ENCODE assay signal across 8 cellular contexts in genomic region chr1:193031431-193031830, GRCh38. TPM values are rescaled to one million over a fixed set of nuclear protein-coding genes. Genes with fewer than 3 reads are reported as not detected.
DNase-seq lines count a peak whose midpoint lies in the region; ATAC-seq and TF ChIP-seq lines count a peak whose summit lies in the region.

No MANE protein-coding gene starts in this region.

- no TSS peak for BruUV-seq in Panc1 (replicated peaks; lab: Mats Ljungman, UMichigan)

- H3K27me3 ChIP-seq in Panc1 (ENCODE audit: control insufficient read depth, insufficient read depth, low read length), result no peaks in the 10 kb centered on the region
- H3K27me3 ChIP-seq in suprapubic skin, result no peaks in the 10 kb centered on the region

- in situ Hi-C loops in Panc1 (cut with HindIII; ENCODE audit: low pct_unique_long_range_greater_than_20kb, low sequenced_read_pairs), result no loop called here

- ATAC-seq in GM21619 (IDR thresholded peaks at IDR 0.05; ENCODE audit: unreplicated experiment), result peak; percentile 53
- ATAC-seq in Panc1, result no peak
- no peak for ATAC-seq in GM19035 (IDR thresholded peaks at IDR 0.05; ENCODE audit: unreplicated experiment)

- peak; percentile 9 for DNase-seq in AG20443 (ENCODE audit: low spot score)
- DNase-seq in Panc1 (ENCODE audit: low read depth, low spot score), result no peak
- DNase-seq in fibroblast of villous mesenchyme (ENCODE audit: low read depth), result peak; percentile 18
- DNase-seq in hypothalamus (lab: John Stamatoyannopoulos, UW), result no peak
- no peak for DNase-seq in ecto neural progenitor cell (ENCODE audit: low spot score)
- no peak for DNase-seq in suprapubic skin (ENCODE audit: low spot score in 2 of 2)

- CTCF ChIA-PET in Panc1 (lab: Charles Lee), result no interaction called here

- no peaks in the 10 kb centered on the region; the same call in 1 of the 2 replicates for H3K4me1 ChIP-seq in Panc1 (ENCODE audit: control insufficient read depth, insufficient read depth, low read length)
- no peaks in the 10 kb centered on the region for H3K4me1 ChIP-seq in suprapubic skin

- H3K36me3 ChIP-seq in Panc1 (ENCODE audit: control insufficient read depth, insufficient read depth, low read length), result peaks cover 6% of the 10 kb centered on the region; the same call in 1 of the 2 replicates
- H3K36me3 ChIP-seq in suprapubic skin, result peaks cover 14% of the 10 kb centered on the region

- no peak overlapping the region for H3K27ac ChIP-seq in Panc1 (ENCODE audit: low read length)
- no peak overlapping the region for H3K27ac ChIP-seq in suprapubic skin

- peak; percentile 35; the same call in 1 of the 2 replicates for TF ChIP-seq CTCF in Panc1 (IDR thresholded peaks at IDR 0.05)
- TF ChIP-seq CTCF in fibroblast of villous mesenchyme (IDR thresholded peaks at IDR 0.05; ENCODE audit: insufficient read depth, low read depth, low read length), result peak; percentile 30
- TF ChIP-seq CTCF in suprapubic skin (IDR thresholded peaks at IDR 0.05), result no peak

- no peak for TF ChIP-seq POLR2A in suprapubic skin (IDR thresholded peaks at IDR 0.05)

- H3K4me3 ChIP-seq in Panc1 (ENCODE audit: low read depth in 2 of 2, low read length in 2 of 2), result no peak overlapping the region
- H3K4me3 ChIP-seq in fibroblast of villous mesenchyme (ENCODE audit: low read depth, low read length), result no peak overlapping the region
- no peak overlapping the region for H3K4me3 ChIP-seq in suprapubic skin

- TF ChIP-seq EP300 in suprapubic skin (IDR thresholded peaks at IDR 0.05), result no peak

- POLR2A ChIA-PET in Panc1 (lab: Charles Lee), result no interaction called here

- WGBS in suprapubic skin, result 89% methylated on average over 2 of the region's 2 CpGs

- H3K9me3 ChIP-seq in Panc1 (ENCODE audit: control insufficient read depth, insufficient read depth, low read depth, low read length) (no peaks in the 10 kb centered on the region), suprapubic skin (no peaks in the 10 kb centered on the region)

- intact Hi-C loops in Panc1 (cut with micrococcal nuclease; ENCODE audit: unreplicated experiment), result no loop called here

RNA-seq across cellular contexts. Expression of gene UCHL5, which starts 27.7 kb away (rescaled TPM):
- total RNA-seq in Panc1 (2021; ENCODE audit: unreplicated experiment) (42.6 TPM), fibroblast of villous mesenchyme (24.2 and 25.5 TPM in 2 replicates), suprapubic skin (10 to 100 TPM; 23.7 to 63.2 (median 35.4) TPM)
- polyA plus RNA-seq in Panc1 (2012; ENCODE audit: insufficient read length), result 36.8 TPM

RNA-seq across cellular contexts. Expression of gene RO60, which starts 28.0 kb away (rescaled TPM):
- 74.8 TPM for total RNA-seq in Panc1 (2021; ENCODE audit: unreplicated experiment)
- polyA plus RNA-seq in Panc1 (2012; ENCODE audit: insufficient read length), result 15.2 TPM
- total RNA-seq in fibroblast of villous mesenchyme, result 194 and 226 TPM in 2 replicates
- total RNA-seq in suprapubic skin, result 10 to 100 TPM; 43.4 to 63.9 (median 62.6) TPM

Comparison
In these comparisons a context has a peak if more than half of its experiments do, and no peak if none do; other contexts are left out.
1. DNase-seq: peak in AG20443 (single experiment) and fibroblast of villous mesenchyme (single experiment); none in Panc1 (single experiment), hypothalamus (0 of 51), ecto neural progenitor cell (single experiment) and suprapubic skin (0 of 2).
2. CTCF ChIP-seq: peak in Panc1 (single experiment) and fibroblast of villous mesenchyme (single experiment); none in suprapubic skin (0 of 2).